ENCODE assay signal across 8 cellular contexts in genomic region chr18:80245781-80246655, GRCh38. TPM values are rescaled to one million over a fixed set of nuclear protein-coding genes. Genes with fewer than 3 reads are reported as not detected.
DNase-seq lines count a peak whose midpoint lies in the region; ATAC-seq and TF ChIP-seq lines count a peak whose summit lies in the region.

No MANE protein-coding gene starts in this region.

- DNase-seq in DMS79 (lab: John Stamatoyannopoulos, UW) (peak; percentile 44), NCI-H2227 treated with DMSO at 0.1 percent for 48 hours (lab: John Stamatoyannopoulos, UW) (peak; percentile 58), endothelial cell (ENCODE audit: low spot score) (peak; percentile 49), omental fat pad (ENCODE audit: low spot score) (no peak), pons (ENCODE audit: low spot score) (no peak), cerebellar nuclear complex (lab: John Stamatoyannopoulos, UW) (no peak), RKO (ENCODE audit: low spot score) (no peak)

- TF ChIP-seq CTCF in endothelial cell (IDR thresholded peaks at IDR 0.05; ENCODE audit: unreplicated experiment) (no peak), omental fat pad (IDR thresholded peaks at IDR 0.05) (no peak)

- H3K4me1 Mint-ChIP-seq in endothelial cell (ENCODE audit: unreplicated experiment), result no peaks in the 10 kb centered on the region

- H3K4me3 Mint-ChIP-seq in endothelial cell (ENCODE audit: unreplicated experiment), result peak overlapping the region; percentile 90

- peaks cover 7% of the 10 kb centered on the region for H3K27me3 Mint-ChIP-seq in endothelial cell (ENCODE audit: unreplicated experiment)

- no peak overlapping the region for H3K27ac Mint-ChIP-seq in endothelial cell (ENCODE audit: unreplicated experiment)

- H3K9me3 Mint-ChIP-seq in endothelial cell (ENCODE audit: unreplicated experiment), result no peaks in the 10 kb centered on the region

- ATAC-seq in omental fat pad (ENCODE audit: low FRiP score) (peak; percentile 5), HG02852 (IDR thresholded peaks at IDR 0.05; ENCODE audit: unreplicated experiment) (no peak)

- no peaks in the 10 kb centered on the region for H3K36me3 Mint-ChIP-seq in endothelial cell (ENCODE audit: low read depth, unreplicated experiment)

RNA-seq across cellular contexts. Expression of gene PARD6G, which starts 1.3 kb away (rescaled TPM):
- total RNA-seq in endothelial cell (ENCODE audit: unreplicated experiment) (10.4 TPM), omental fat pad (1 to 10 TPM; 2.1 to 8.5 (median 3.4) TPM)

Comparison
In these comparisons a context has a peak if more than half of its experiments do, and no peak if none do; other contexts are left out.
1. DNase-seq: peak in DMS79 (single experiment), NCI-H2227 treated with DMSO at 0.1 percent for 48 hours (single experiment) and endothelial cell (single experiment); none in omental fat pad (single experiment), pons (single experiment), cerebellar nuclear complex (0 of 2) and RKO (single experiment).